Comparison of ENCODE assay signal across 15 cellular contexts in the genomic region with DNA sequence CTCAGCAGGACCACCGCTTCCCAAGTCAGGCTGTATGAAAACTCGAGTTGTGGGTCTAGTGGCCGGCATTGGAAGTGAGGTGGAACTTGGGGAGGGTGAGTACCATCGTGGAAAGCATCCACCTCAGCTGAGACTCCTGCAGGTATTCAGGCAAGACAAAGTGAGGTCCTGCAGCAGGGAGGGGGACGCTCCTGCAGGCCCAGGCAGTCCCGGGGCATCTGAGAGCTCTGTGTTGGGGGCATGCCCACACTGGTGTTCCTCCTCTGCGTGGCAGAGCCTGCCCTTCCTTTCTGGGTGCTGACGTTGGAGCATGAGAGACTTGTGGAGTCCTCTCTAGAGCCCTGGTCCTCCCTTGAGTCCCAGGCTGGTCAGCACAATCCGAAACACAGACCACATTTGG.
DNase-seq lines count a peak whose midpoint lies in the region; ATAC-seq and TF ChIP-seq lines count a peak whose summit lies in the region.
"Had no signal": no experiment of that assay in that cellular context is flagged by ENCODE, and none has a peak within 500 bp of the region (broad histone marks: within the 10 kb centered on the region; RNA-seq: fewer than 3 reads in every experiment).

No MANE protein-coding gene starts in this region.

- DNase-seq in CD14-positive monocyte (ENCODE audit: low spot score) (peak; percentile 40), D341Med (ENCODE audit: low spot score) (peak; percentile 16), ecto neural progenitor cell (ENCODE audit: low spot score) (peak; percentile 31), sciatic nerve (ENCODE audit: low spot score) (peak; percentile 21), caudate nucleus (lab: John Stamatoyannopoulos, UW) (no peak), A172 (ENCODE audit: low spot score) (no peak)
- DNase-seq in activated CD8-positive, alpha-beta memory T cell treated with anti-CD3 and anti-CD28 coated beads, Interleukin-2, amount 50 U/mL, for 4 hours: no peak
- DNase-seq in central memory CD4-positive, alpha-beta T cell: no peak
- DNase-seq: AML-193; Calu3; CD4-positive, CD25-positive, alpha-beta regulatory T cell; DMS79; GM23248 had no signal

- H3K4me1 Mint-ChIP-seq in CD14-positive monocyte: no peaks in the 10 kb centered on the region
- H3K4me1 Mint-ChIP-seq: CD4-positive, CD25-positive, alpha-beta regulatory T cell had no signal

- no peak for TF ChIP-seq CTCF in CD14-positive monocyte (IDR thresholded peaks at IDR 0.05)

- peak overlapping the region in 1 of 7 donors; percentile 62 for H3K27ac Mint-ChIP-seq in CD14-positive monocyte

- ATAC-seq in sciatic nerve: no peak
- ATAC-seq: GM12878 had no signal

- no peak overlapping the region for H3K27ac ChIP-seq in caudate nucleus (ENCODE audit: low read depth, low read length)
- H3K27ac ChIP-seq: BLaER1, GM23248 had no signal

- intact Hi-C loops in CD14-positive monocyte (cut with micrococcal nuclease): no loop called here
- intact Hi-C loops in sciatic nerve (cut with DNase I): no loop called here

- H3K4me3 Mint-ChIP-seq in CD14-positive monocyte: no peak overlapping the region
- H3K4me3 Mint-ChIP-seq: CD4-positive, CD25-positive, alpha-beta regulatory T cell had no signal

- peaks cover 2 to 13% (median 3%) of the 10 kb centered on the region in 3 donors for H3K27me3 Mint-ChIP-seq in CD14-positive monocyte (ENCODE audit: low read depth in 3 of 3)

- no peaks in the 10 kb centered on the region for H3K36me3 Mint-ChIP-seq in CD14-positive monocyte
- H3K36me3 Mint-ChIP-seq: CD4-positive, CD25-positive, alpha-beta regulatory T cell had no signal

- peaks cover 0 to 3% (median 0%) of the 10 kb centered on the region in 7 donors for H3K9me3 Mint-ChIP-seq in CD14-positive monocyte
- H3K9me3 Mint-ChIP-seq: CD4-positive, CD25-positive, alpha-beta regulatory T cell had no signal

Comparison
In these comparisons a context has a peak if more than half of its experiments do, and no peak if none do; other contexts are left out.
1. DNase-seq: peak in CD14-positive monocyte (single experiment), D341Med (single experiment), ecto neural progenitor cell (single experiment) and sciatic nerve (single experiment); none in activated CD8-positive, alpha-beta memory T cell treated with anti-CD3 and anti-CD28 coated beads, Interleukin-2, amount 50 U/mL, for 4 hours (single experiment), caudate nucleus (0 of 61), central memory CD4-positive, alpha-beta T cell (single experiment) and A172 (single experiment).